In genomic region chr3:152263711-152264110, GRCh38 we compare ENCODE assay signal across 17 cellular contexts. TPM values are rescaled to one million over a fixed set of nuclear protein-coding genes. Genes with fewer than 3 reads are reported as not detected.
DNase-seq lines count a peak whose midpoint lies in the region; ATAC-seq and TF ChIP-seq lines count a peak whose summit lies in the region.
"Had no signal": no experiment of that assay in that cellular context is flagged by ENCODE, and none has a peak within 500 bp of the region (broad histone marks: within the 10 kb centered on the region; RNA-seq: fewer than 3 reads in every experiment).

No MANE protein-coding gene starts in this region.

- no peak for TF ChIP-seq CTCF in uterus (IDR thresholded peaks at IDR 0.05)

- H3K36me3 Mint-ChIP-seq in activated naive CD4-positive, alpha-beta T cell treated with anti-CD3 and anti-CD28 coated beads, Interleukin-2, amount 50 U/mL, for 24 hours: peaks cover 8% of the 10 kb centered on the region
- peaks cover 7% of the 10 kb centered on the region for H3K36me3 Mint-ChIP-seq in activated T-helper 17 cell treated with anti-CD3 and anti-CD28 coated beads, Interleukin-2, amount 50 U/mL, for 72 hours (ENCODE audit: low read depth)
- peaks cover 0 to 11% (median 6%) of the 10 kb centered on the region in 3 donors for H3K36me3 Mint-ChIP-seq in naive thymus-derived CD8-positive, alpha-beta T cell

- peak; percentile 12 for ATAC-seq in activated T-helper 17 cell treated with anti-CD3 and anti-CD28 coated beads, Interleukin-2, amount 50 U/mL, for 72 hours (replicated peaks)
- ATAC-seq in naive thymus-derived CD8-positive, alpha-beta T cell: no peak
- no peak for ATAC-seq in HG02763 (IDR thresholded peaks at IDR 0.05; ENCODE audit: unreplicated experiment)
- ATAC-seq: body of pancreas, foreskin keratinocyte, left cardiac atrium had no signal

- H3K27me3 Mint-ChIP-seq in activated naive CD4-positive, alpha-beta T cell treated with anti-CD3 and anti-CD28 coated beads, Interleukin-2, amount 50 U/mL, for 24 hours: no peaks in the 10 kb centered on the region
- H3K27me3 Mint-ChIP-seq in activated T-helper 17 cell treated with anti-CD3 and anti-CD28 coated beads, Interleukin-2, amount 50 U/mL, for 72 hours: no peaks in the 10 kb centered on the region
- H3K27me3 Mint-ChIP-seq in naive thymus-derived CD8-positive, alpha-beta T cell: no peaks in the 10 kb centered on the region

- H3K4me3 ChIP-seq in uterus: no peak overlapping the region
- H3K4me3 ChIP-seq: body of pancreas, Peyer's patch had no signal

- peaks cover 81% of the 10 kb centered on the region for H3K4me1 Mint-ChIP-seq in activated naive CD4-positive, alpha-beta T cell treated with anti-CD3 and anti-CD28 coated beads, Interleukin-2, amount 50 U/mL, for 24 hours
- H3K4me1 Mint-ChIP-seq in activated T-helper 17 cell treated with anti-CD3 and anti-CD28 coated beads, Interleukin-2, amount 50 U/mL, for 72 hours: peaks cover 49% of the 10 kb centered on the region
- H3K4me1 Mint-ChIP-seq in naive thymus-derived CD8-positive, alpha-beta T cell: peaks cover 40 to 85% (median 76%) of the 10 kb centered on the region in 4 donors

- H3K27ac Mint-ChIP-seq in activated naive CD4-positive, alpha-beta T cell treated with anti-CD3 and anti-CD28 coated beads, Interleukin-2, amount 50 U/mL, for 24 hours: peak overlapping the region; percentile 92
- H3K27ac Mint-ChIP-seq in activated T-helper 17 cell treated with anti-CD3 and anti-CD28 coated beads, Interleukin-2, amount 50 U/mL, for 72 hours: peak overlapping the region; percentile 83
- peak overlapping the region in 9 of 10 donors; percentile 46 to 93 (median 70) for H3K27ac Mint-ChIP-seq in naive thymus-derived CD8-positive, alpha-beta T cell

- intact Hi-C loops in uterus (cut with DNase I; ENCODE audit: low total_unique reads): loop anchor here (10.0 kb wide), 1 partner anchor 59 kb away; no protein-coding TSS in a partner anchor

- H3K4me3 Mint-ChIP-seq in activated naive CD4-positive, alpha-beta T cell treated with anti-CD3 and anti-CD28 coated beads, Interleukin-2, amount 50 U/mL, for 24 hours: no peak overlapping the region
- peak overlapping the region; percentile 87 for H3K4me3 Mint-ChIP-seq in activated T-helper 17 cell treated with anti-CD3 and anti-CD28 coated beads, Interleukin-2, amount 50 U/mL, for 72 hours
- peak overlapping the region in 7 of 10 donors; percentile 1 to 55 (median 17) for H3K4me3 Mint-ChIP-seq in naive thymus-derived CD8-positive, alpha-beta T cell

- H3K9me3 Mint-ChIP-seq in activated naive CD4-positive, alpha-beta T cell treated with anti-CD3 and anti-CD28 coated beads, Interleukin-2, amount 50 U/mL, for 24 hours: no peaks in the 10 kb centered on the region
- H3K9me3 Mint-ChIP-seq in activated T-helper 17 cell treated with anti-CD3 and anti-CD28 coated beads, Interleukin-2, amount 50 U/mL, for 72 hours: no peaks in the 10 kb centered on the region
- peaks cover 0 to 4% (median 0%) of the 10 kb centered on the region in 9 donors for H3K9me3 Mint-ChIP-seq in naive thymus-derived CD8-positive, alpha-beta T cell

- TF ChIP-seq POLR2A in uterus (IDR thresholded peaks at IDR 0.05): no peak

- peaks cover 0 to 17% of the 10 kb centered on the region in 2 donors for H3K4me1 ChIP-seq in uterus

- no peaks in the 10 kb centered on the region for H3K27me3 ChIP-seq in uterus
- H3K27me3 ChIP-seq: body of pancreas, foreskin keratinocyte, Peyer's patch had no signal

- H3K27ac ChIP-seq in uterus: peak overlapping the region; percentile 98 to 99
- H3K27ac ChIP-seq: body of pancreas, foreskin keratinocyte had no signal

- H3K9me3 ChIP-seq in uterus: no peaks in the 10 kb centered on the region
- H3K9me3 ChIP-seq: body of pancreas, Peyer's patch had no signal

- H3K36me3 ChIP-seq in uterus: no peaks in the 10 kb centered on the region
- H3K36me3 ChIP-seq: Peyer's patch had no signal

- POLR2A ChIA-PET in naive thymus-derived CD8-positive, alpha-beta T cell (lab: Charles Lee): interaction anchor here (0.8 to 12.9 kb wide), 2 partner anchors 20 to 37 kb away, joined by 4 to 123 read pairs; no protein-coding TSS in a partner anchor

- DNase-seq in activated naive CD4-positive, alpha-beta T cell treated with anti-CD3 and anti-CD28 coated beads, Interleukin-2, amount 50 U/mL, for 16 hours: no peak
- DNase-seq in naive thymus-derived CD8-positive, alpha-beta T cell: no peak
- DNase-seq in uterus: no peak
- no peak for DNase-seq in effector CD8-positive, alpha-beta T cell (lab: John Stamatoyannopoulos, UW)
- DNase-seq in SW480 (ENCODE audit: low spot score): no peak
- DNase-seq: activated CD4-positive, alpha-beta T cell treated with anti-CD3 and anti-CD28 coated beads, Interleukin-2, amount 50 U/mL, for 48 hours; activated effector memory CD4-positive, alpha-beta T cell treated with Interleukin-2 at 50 U/mL for 16 hours; body of pancreas; cortex of kidney; foreskin keratinocyte; left cardiac atrium; NCI-H82; Peyer's patch; retina had no signal

RNA-seq across cellular contexts. Expression of gene MBNL1, which starts 5.0 kb away (rescaled TPM):
- 100 to 1,000 TPM; 322 to 452 TPM for total RNA-seq in activated T-helper 17 cell treated with anti-CD3 and anti-CD28 coated beads, Interleukin-2, amount 50 U/mL, for 72 hours
- total RNA-seq in naive thymus-derived CD8-positive, alpha-beta T cell: 100 to 1,000 TPM; 419 to 423 TPM
- 100 to 1,000 TPM; 298 to 370 (median 331) TPM for polyA plus RNA-seq in naive thymus-derived CD8-positive, alpha-beta T cell
- total RNA-seq in uterus: 100 to 1,000 TPM; 219 to 470 (median 243) TPM
